ENCODE assay signal across 9 cellular contexts in the genomic region with DNA sequence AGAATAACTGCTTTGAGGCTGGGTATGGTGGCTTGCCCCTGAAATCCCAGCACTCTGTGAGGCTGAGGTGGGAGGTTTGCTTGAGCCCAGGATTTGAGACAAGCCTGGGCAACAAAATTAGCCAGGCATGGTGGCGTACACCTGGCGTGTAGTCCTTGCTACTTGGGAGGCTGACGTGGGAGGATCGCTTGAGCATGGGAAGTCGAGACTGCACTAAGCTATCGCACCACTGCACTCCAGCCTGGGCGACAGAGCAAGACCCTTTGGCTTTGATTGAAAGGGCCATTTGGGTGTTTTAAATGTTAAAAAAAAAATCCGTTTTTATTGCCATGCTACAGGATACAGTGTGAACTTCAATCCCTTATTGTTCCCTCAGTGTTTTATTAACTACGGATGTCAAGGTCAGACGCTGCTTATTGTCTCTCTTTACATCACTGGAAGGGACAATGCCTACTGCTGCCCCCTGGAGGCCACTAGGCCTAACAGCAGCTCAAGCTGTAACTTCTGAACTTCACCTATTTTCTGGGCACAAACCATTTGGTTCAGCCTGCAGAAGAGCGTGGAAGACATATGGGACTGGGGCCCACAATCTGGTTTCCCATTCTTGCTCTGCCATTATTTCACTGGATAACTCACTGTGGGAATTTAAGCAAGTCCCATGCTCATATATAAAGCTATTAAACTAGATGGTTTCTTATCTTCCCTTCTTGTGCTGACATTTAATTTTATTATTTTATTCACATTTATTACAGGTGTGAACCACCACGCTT. TPM values are rescaled to one million over a fixed set of nuclear protein-coding genes. Genes with fewer than 3 reads are reported as not detected.
DNase-seq lines count a peak whose midpoint lies in the region; ATAC-seq and TF ChIP-seq lines count a peak whose summit lies in the region.
"Had no signal": no experiment of that assay in that cellular context is flagged by ENCODE, and none has a peak within 500 bp of the region (broad histone marks: within the 10 kb centered on the region; RNA-seq: fewer than 3 reads in every experiment).

No MANE protein-coding gene starts in this region.

- TF ChIP-seq CTCF in AG09319 (IDR thresholded peaks at IDR 0.05; ENCODE audit: low read depth, low read length) = peak; percentile 98
- TF ChIP-seq CTCF in choroid plexus epithelial cell (conservative IDR thresholded peaks at IDR 0.05; ENCODE audit: low read depth, low read length) = peak; percentile 98
- TF ChIP-seq CTCF in right lobe of liver (IDR thresholded peaks at IDR 0.05) = peak; percentile 91 to 93 (median 92)

- no peaks in the 10 kb centered on the region for H3K9me3 ChIP-seq in right lobe of liver

- no peak overlapping the region for H3K27ac ChIP-seq in right lobe of liver
- H3K27ac ChIP-seq: skin epidermis had no signal

- H3K36me3 ChIP-seq in H7 (replicated peaks; ENCODE audit: control insufficient read depth, insufficient read depth, low read length) (no peaks in the 10 kb centered on the region), right lobe of liver (no peaks in the 10 kb centered on the region)

- H3K4me3 ChIP-seq in H7 (ENCODE audit: insufficient read depth, low read depth, low read length) (no peak overlapping the region), choroid plexus epithelial cell (ENCODE audit: low read depth, low read length) (no peak overlapping the region), right lobe of liver (no peak overlapping the region)
- H3K4me3 ChIP-seq: skin epidermis had no signal

- DNase-seq in AG09319 (ENCODE audit: extremely low read depth, low read depth) (no peak), H7 (peak; percentile 64), NCI-H524 treated with DMSO at 0.1 percent for 48 hours (lab: John Stamatoyannopoulos, UW) (peak; percentile 76), choroid plexus epithelial cell (ENCODE audit: low read depth) (peak; percentile 73), right lobe of liver (peak; percentile 62 to 71 (median 66))
- peak; percentile 58 to 59 for DNase-seq in activated CD4-positive, alpha-beta T cell treated with anti-CD3 and anti-CD28 coated beads for 4 hours
- peak; percentile 22 to 42 (median 25) for DNase-seq in stimulated activated CD4-positive, alpha-beta T cell treated with anti-CD3 and anti-CD28 coated beads, TNF-alpha, amount 100 ng/mL, for 4 hours (ENCODE audit: low read depth in 3 of 3)

- H3K4me1 ChIP-seq in right lobe of liver = no peaks in the 10 kb centered on the region

- H3K27me3 ChIP-seq in H7 (ENCODE audit: control insufficient read depth, insufficient read depth, low read length) (no peaks in the 10 kb centered on the region), right lobe of liver (no peaks in the 10 kb centered on the region)

- no peak for TF ChIP-seq POLR2A in right lobe of liver (IDR thresholded peaks at IDR 0.05)

- ATAC-seq in right lobe of liver (peak; percentile 92 to 96 (median 94)), HG03565 (IDR thresholded peaks at IDR 0.05; ENCODE audit: unreplicated experiment) (no peak)

- WGBS in right lobe of liver (ENCODE audit: insufficient coverage, low coverage, low lambda C conversion rate, missing lambda C conversion rate) = 47% methylated on average over 10 of the region's 12 CpGs

- intact Hi-C loops in right lobe of liver (cut with DNase I) = loop anchor here in 1 of 2 donors (5.0 kb wide), 1 partner anchor 110 kb away; no protein-coding TSS in a partner anchor

RNA-seq across cellular contexts. Expression of gene IREB2, which starts 15.3 kb away (rescaled TPM):
- 37.6 and 49.9 TPM in 2 replicates for total RNA-seq in H7 (2014; rRNA removed; shearing (Covaris generic))
- total RNA-seq in right lobe of liver = 10 to 100 TPM; 17.1 to 36.2 (median 25.6) TPM
